10 cellular contexts compared by ENCODE assay signal in genomic region chr6:37209461-37210205, GRCh38. TPM values are rescaled to one million over a fixed set of nuclear protein-coding genes. Genes with fewer than 3 reads are reported as not detected.
DNase-seq lines count a peak whose midpoint lies in the region; ATAC-seq, FAIRE-seq and TF ChIP-seq lines count a peak whose summit lies in the region.
"Had no signal": no experiment of that assay in that cellular context is flagged by ENCODE, and none has a peak within 500 bp of the region (broad histone marks: within the 10 kb centered on the region; RNA-seq: fewer than 3 reads in every experiment).

No MANE protein-coding gene starts in this region.

- no peak overlapping the region for H3K4me3 ChIP-seq in K562
- H3K4me3 ChIP-seq in Karpas-422 (ENCODE audit: low read length) = no peak overlapping the region
- H3K4me3 ChIP-seq: adrenal gland, suprapubic skin had no signal

- peaks cover 45 to 51% (median 51%) of the 10 kb centered on the region in 3 donors for H3K4me1 Mint-ChIP-seq in T-cell
- peaks cover 52% of the 10 kb centered on the region for H3K4me1 Mint-ChIP-seq in activated CD8-positive, alpha-beta memory T cell treated with anti-CD3 and anti-CD28 coated beads, Interleukin-2, amount 10 ng/mL, durations not matched to agents 7 days and 5 days
- peaks cover 11% of the 10 kb centered on the region for H3K4me1 Mint-ChIP-seq in stimulated activated memory B cell treated with anti-CD40 and anti-IgM and Interleukin-4, amounts not matched to agents 10 μg/mL and 1 μg/mL and 100 μg/mL, for 72 hours

- DNase-seq in T-cell (peak; percentile 13 to 74 (median 52)), K562 (ENCODE audit: extremely low read depth in 1 of 4, low spot score in 3 of 4) (peak in 2 of 4 experiments; percentile 11 to 17), SW480 (ENCODE audit: low spot score) (no peak), NCI-H187 (lab: John Stamatoyannopoulos, UW) (no peak), Karpas-422 (no peak)
- DNase-seq in activated CD8-positive, alpha-beta memory T cell treated with anti-CD3 and anti-CD28 coated beads, Interleukin-2, amount 10 ng/mL, durations not matched to agents 7 days and 5 days = peak; percentile 67

- H3K79me2 ChIP-seq in K562 (ENCODE audit: control insufficient read depth, insufficient read depth, low read length) (peaks cover 7% of the 10 kb centered on the region; the same call in 1 of the 3 replicates), Karpas-422 (ENCODE audit: low read length) (no peaks in the 10 kb centered on the region)

- no peak for TF ChIP-seq EP300 in K562 (IDR thresholded peaks at IDR 0.05; ENCODE audit: low read length)

- CTCF ChIA-PET in T-cell (lab: Charles Lee) = interaction anchor here (0.6 to 4.2 kb wide), 41 partner anchors 10 to 450 kb away, joined by 3 to 103 read pairs (median 4); partner anchors contain the start of genes C6orf89 (in 1 of the 2) and PIM1 (in 1 of the 2)
- CTCF ChIA-PET in activated CD8-positive, alpha-beta memory T cell treated with anti-CD3 and anti-CD28 coated beads, Interleukin-2, amount 10 ng/mL, durations not matched to agents 7 days and 5 days (lab: Charles Lee) = interaction anchor here (0.6 to 21.2 kb wide), 41 partner anchors 11 to 587 kb away, joined by 3 to 899 read pairs (median 4); partner anchors contain the start of genes C6orf89, MTCH1, PIM1 and PPIL1
- CTCF ChIA-PET in K562 (lab: Yijun Ruan, JAX; ENCODE audit: low intra/inter-chr PET ratio) = interaction anchor here (0.5 to 9.0 kb wide), 13 partner anchors 36 to 651 kb away, joined by 3 to 204 read pairs (median 6); partner anchors contain the start of gene PIM1

- WGBS in K562 (ENCODE audit: insufficient coverage, low coverage, missing lambda C conversion rate) = 58% methylated on average over 12 of the region's 12 CpGs

- no peaks in the 10 kb centered on the region for H3K9me3 Mint-ChIP-seq in T-cell
- no peaks in the 10 kb centered on the region for H3K9me3 Mint-ChIP-seq in activated CD8-positive, alpha-beta memory T cell treated with anti-CD3 and anti-CD28 coated beads, Interleukin-2, amount 10 ng/mL, durations not matched to agents 7 days and 5 days (ENCODE audit: low read depth)
- no peaks in the 10 kb centered on the region for H3K9me3 Mint-ChIP-seq in stimulated activated memory B cell treated with anti-CD40 and anti-IgM and Interleukin-4, amounts not matched to agents 10 μg/mL and 1 μg/mL and 100 μg/mL, for 72 hours

- no peaks in the 10 kb centered on the region for H3K27me3 Mint-ChIP-seq in T-cell
- no peaks in the 10 kb centered on the region for H3K27me3 Mint-ChIP-seq in activated CD8-positive, alpha-beta memory T cell treated with anti-CD3 and anti-CD28 coated beads, Interleukin-2, amount 10 ng/mL, durations not matched to agents 7 days and 5 days
- H3K27me3 Mint-ChIP-seq in stimulated activated memory B cell treated with anti-CD40 and anti-IgM and Interleukin-4, amounts not matched to agents 10 μg/mL and 1 μg/mL and 100 μg/mL, for 72 hours = no peaks in the 10 kb centered on the region

- ATAC-seq in T-cell (replicated peaks in 1 of 4) = peak; percentile 62 to 83 (median 70)
- peak; percentile 30 for ATAC-seq in activated CD8-positive, alpha-beta memory T cell treated with anti-CD3 and anti-CD28 coated beads, Interleukin-2, amount 10 ng/mL, durations not matched to agents 7 days and 5 days
- peak; percentile 2; the same call in 2 of the 3 replicates for ATAC-seq in K562
- ATAC-seq in stimulated activated memory B cell treated with anti-CD40 and anti-IgM and Interleukin-4, amounts not matched to agents 10 μg/mL and 1 μg/mL and 100 μg/mL, for 72 hours = no peak

- H3K9me2 ChIP-seq in Karpas-422 (replicated peaks; ENCODE audit: insufficient read depth, low read length) = no peaks in the 10 kb centered on the region

- no peak for TF ChIP-seq CTCF in K562 (IDR thresholded peaks at IDR 0.05 in 2 of 3, conservative IDR thresholded peaks at IDR 0.05 in 1 of 3; ENCODE audit: insufficient read depth in 2 of 3, low read depth in 1 of 3, low read length in 3 of 3)

- no peaks in the 10 kb centered on the region for H3K36me3 Mint-ChIP-seq in T-cell
- no peaks in the 10 kb centered on the region for H3K36me3 Mint-ChIP-seq in activated CD8-positive, alpha-beta memory T cell treated with anti-CD3 and anti-CD28 coated beads, Interleukin-2, amount 10 ng/mL, durations not matched to agents 7 days and 5 days
- no peaks in the 10 kb centered on the region for H3K36me3 Mint-ChIP-seq in stimulated activated memory B cell treated with anti-CD40 and anti-IgM and Interleukin-4, amounts not matched to agents 10 μg/mL and 1 μg/mL and 100 μg/mL, for 72 hours

- no TSS peak for BruUV-seq in K562 (replicated peaks; lab: Mats Ljungman, UMichigan)

- H2AFZ ChIP-seq in K562 (ENCODE audit: low read depth, low read length) (peak overlapping the region; percentile 83), Karpas-422 (ENCODE audit: low read length) (no peak overlapping the region)

- POLR2A ChIA-PET in T-cell (lab: Charles Lee) = interaction anchor here (0.5 to 1.4 kb wide), 5 partner anchors 28 to 595 kb away, joined by 3 to 4 read pairs (median 4); no protein-coding TSS in a partner anchor
- POLR2A ChIA-PET in K562 (lab: Yijun Ruan, JAX) = interaction anchor here (0.6 to 7.3 kb wide), 22 partner anchors 12 to 531 kb away, joined by 3 to 67 read pairs (median 3); partner anchors contain the start of gene RNF8

- H3K9me1 ChIP-seq in K562 (ENCODE audit: control insufficient read depth, insufficient read depth, low read length) = no peaks in the 10 kb centered on the region

- peak overlapping the region; percentile 25 to 70 (median 40) for H3K4me3 Mint-ChIP-seq in T-cell
- no peak overlapping the region for H3K4me3 Mint-ChIP-seq in activated CD8-positive, alpha-beta memory T cell treated with anti-CD3 and anti-CD28 coated beads, Interleukin-2, amount 10 ng/mL, durations not matched to agents 7 days and 5 days
- H3K4me3 Mint-ChIP-seq in stimulated activated memory B cell treated with anti-CD40 and anti-IgM and Interleukin-4, amounts not matched to agents 10 μg/mL and 1 μg/mL and 100 μg/mL, for 72 hours = no peak overlapping the region

- H3K27me3 ChIP-seq in K562 (ENCODE audit: control insufficient read depth in 2 of 2, insufficient read depth in 2 of 2, low read length in 2 of 2) (no peaks in the 10 kb centered on the region), Karpas-422 (ENCODE audit: low read length) (no peaks in the 10 kb centered on the region)
- H3K27me3 ChIP-seq: adrenal gland, suprapubic skin had no signal

- no peak for TF ChIP-seq POLR2A in K562 (conservative IDR thresholded peaks at IDR 0.05)

- in situ Hi-C loops in K562 (cut with MboI) = loop anchor here (5.0 to 10.0 kb wide), 5 partner anchors 37 to 442 kb away; partner anchors contain the start of gene PIM1

- intact Hi-C loops in K562 (cut with micrococcal nuclease) = loop anchor here (1.0 to 10.0 kb wide), 6 partner anchors 105 to 442 kb away; partner anchors contain the start of gene C6orf89

- H3K27ac Mint-ChIP-seq in T-cell = peak overlapping the region; percentile 94 to 95
- peak overlapping the region; percentile 91 for H3K27ac Mint-ChIP-seq in activated CD8-positive, alpha-beta memory T cell treated with anti-CD3 and anti-CD28 coated beads, Interleukin-2, amount 10 ng/mL, durations not matched to agents 7 days and 5 days
- H3K27ac Mint-ChIP-seq in stimulated activated memory B cell treated with anti-CD40 and anti-IgM and Interleukin-4, amounts not matched to agents 10 μg/mL and 1 μg/mL and 100 μg/mL, for 72 hours = peak overlapping the region; percentile 7

- H3K36me3 ChIP-seq in K562 (ENCODE audit: control insufficient read depth, insufficient read depth, low read length) (no peaks in the 10 kb centered on the region), Karpas-422 (ENCODE audit: insufficient read depth, low read length) (no peaks in the 10 kb centered on the region)
- H3K36me3 ChIP-seq: adrenal gland, suprapubic skin had no signal

- H4K20me1 ChIP-seq in K562 (replicated peaks; ENCODE audit: control insufficient read depth, insufficient read depth, low read length) (no peaks in the 10 kb centered on the region), Karpas-422 (ENCODE audit: insufficient read depth, low read depth, low read length) (no peaks in the 10 kb centered on the region)

- no peak for FAIRE-seq in K562 (lab: Jason Lieb, UNC)
- FAIRE-seq: RCC 7860 had no signal

- H3K27ac ChIP-seq in K562 (ENCODE audit: extremely low read depth, low read depth, low read length) = peak overlapping the region; percentile 9; the same call in 2 of the 3 replicates
- no peak overlapping the region for H3K27ac ChIP-seq in Karpas-422 (ENCODE audit: low read length)
- H3K27ac ChIP-seq: adrenal gland, suprapubic skin had no signal

- no peak overlapping the region for H3K4me2 ChIP-seq in K562 (ENCODE audit: insufficient read depth, low read length)
- H3K4me2 ChIP-seq in Karpas-422 (ENCODE audit: low read depth, low read length, poor library complexity, severe bottlenecking) = no peak overlapping the region

- H3K9me3 ChIP-seq in K562 (replicated peaks; ENCODE audit: control insufficient read depth, insufficient read depth, low read depth, low read length) = no peaks in the 10 kb centered on the region
- no peaks in the 10 kb centered on the region for H3K9me3 ChIP-seq in Karpas-422 (ENCODE audit: low read length)
- H3K9me3 ChIP-seq: adrenal gland, suprapubic skin had no signal

- TF ChIP-seq RAD21 in K562 (CRISPR knock-in tag; conservative IDR thresholded peaks at IDR 0.05 in 1 of 2, IDR thresholded peaks at IDR 0.05 in 1 of 2) = no peak

- peak overlapping the region; percentile 33 to 77 for H3K9ac ChIP-seq in K562 (ENCODE audit: insufficient read depth in 1 of 2, low read depth in 2 of 2, low read length in 2 of 2)
- H3K9ac ChIP-seq in Karpas-422 (ENCODE audit: low read length) = no peak overlapping the region

- H3K4me1 ChIP-seq in K562 (replicated peaks in 1 of 2; ENCODE audit: control insufficient read depth in 2 of 2, insufficient read depth in 2 of 2, low read length in 2 of 2) = peaks cover 45 to 56% of the 10 kb centered on the region in 2 experiments
- no peaks in the 10 kb centered on the region for H3K4me1 ChIP-seq in Karpas-422 (ENCODE audit: low read length)
- H3K4me1 ChIP-seq: suprapubic skin had no signal

RNA-seq across cellular contexts. Expression of gene PIM1, which starts 39.7 kb away (rescaled TPM):
- total RNA-seq in T-cell (100 to 1,000 TPM; 225 to 334 (median 313) TPM), K562 (2014; rRNA removed) (169 and 190 TPM in 2 replicates), K562 (2014; rRNA removed; fragmentation: Illumina TruSeq; extraction: Trizol) (175 and 193 TPM in 2 replicates), K562 (2015; rRNA removed; fragmentation: Illumina TruSeq; extraction: Trizol) (211 and 212 TPM in 2 replicates), K562 (2021) (358 and 364 TPM in 2 replicates)
- 100 to 1,000 TPM; 361 to 464 TPM for total RNA-seq in activated CD8-positive, alpha-beta memory T cell treated with anti-CD3 and anti-CD28 coated beads, Interleukin-2, amount 10 ng/mL, durations not matched to agents 7 days and 5 days
- 217 and 312 TPM in 2 replicates for total RNA-seq in K562 (2011; cell fraction: chromatin; rRNA removed; ENCODE audit: low replicate concordance)
- total RNA-seq in K562 (2011; cell fraction: nucleolus; rRNA removed) = 221 and 239 TPM in 2 replicates
- 299 and 384 TPM in 2 replicates for total RNA-seq in K562 (2011; cell fraction: nucleoplasm; rRNA removed)
- polyA plus RNA-seq in K562 (2011; rRNA removed) (296 and 429 TPM in 2 replicates), K562 (2014; fragmentation: Illumina TruSeq; extraction: Trizol) (574 and 789 TPM in 2 replicates), K562 (2014; fragmentation: Nextera tagmentation; extraction: Ambion mirVana) (10 to 100 TPM; 19.0 to 62.4 TPM), K562 (2014; rRNA removed) (235 and 249 TPM in 2 replicates)
- polyA plus RNA-seq in K562 (2011; cell fraction: cytosol; rRNA removed) = 314 and 336 TPM in 2 replicates
- 653 and 742 TPM in 2 replicates for polyA plus RNA-seq in K562 (2011; cell fraction: nucleus; rRNA removed)
- polyA plus RNA-seq in K562 (2012) = 412 and 745 TPM in 2 replicates
- 158 and 187 TPM in 2 replicates for polyA minus RNA-seq in K562 (2011; rRNA and poly(A)+ RNA removed)
- polyA minus RNA-seq in K562 (2011; cell fraction: cytosol; rRNA and poly(A)+ RNA removed) = 162 and 207 TPM in 2 replicates
- polyA minus RNA-seq in K562 (2011; cell fraction: nucleus; rRNA and poly(A)+ RNA removed) = 177 and 202 TPM in 2 replicates
- 1.9 and 4.0 TPM in 2 replicates for total RNA-seq in Karpas-422 (2014; rRNA removed; shearing (Covaris generic); ENCODE audit: low replicate concordance)

RNA-seq across cellular contexts. Expression of gene TBC1D22B, which starts 47.9 kb away (rescaled TPM):
- total RNA-seq in T-cell (10 to 100 TPM in 3 of 5 donors, 1 to 10 TPM in 2; 9.5 to 12.6 (median 10.7) TPM), K562 (2014; rRNA removed) (10.9 and 13.0 TPM in 2 replicates), K562 (2014; rRNA removed; fragmentation: Illumina TruSeq; extraction: Trizol) (13.5 and 13.9 TPM in 2 replicates), K562 (2015; rRNA removed; fragmentation: Illumina TruSeq; extraction: Trizol) (12.3 and 13.1 TPM in 2 replicates), K562 (2021) (16.1 and 17.2 TPM in 2 replicates)
- total RNA-seq in activated CD8-positive, alpha-beta memory T cell treated with anti-CD3 and anti-CD28 coated beads, Interleukin-2, amount 10 ng/mL, durations not matched to agents 7 days and 5 days = 10 to 100 TPM; 17.3 to 17.9 TPM
- total RNA-seq in K562 (2011; cell fraction: chromatin; rRNA removed; ENCODE audit: low replicate concordance) = 32.9 and 35.9 TPM in 2 replicates
- 16.1 and 18.0 TPM in 2 replicates for total RNA-seq in K562 (2011; cell fraction: nucleolus; rRNA removed)
- 22.4 and 25.4 TPM in 2 replicates for total RNA-seq in K562 (2011; cell fraction: nucleoplasm; rRNA removed)
- polyA plus RNA-seq in K562 (2011; rRNA removed) (14.0 and 15.3 TPM in 2 replicates), K562 (2014; fragmentation: Illumina TruSeq; extraction: Trizol) (21.7 and 24.2 TPM in 2 replicates), K562 (2014; fragmentation: Nextera tagmentation; extraction: Ambion mirVana) (1 to 10 TPM; 4.8 to 6.4 TPM), K562 (2014; rRNA removed) (14.0 and 14.5 TPM in 2 replicates)
- polyA plus RNA-seq in K562 (2011; cell fraction: cytosol; rRNA removed) = 11.5 and 14.7 TPM in 2 replicates
- 22.4 and 24.0 TPM in 2 replicates for polyA plus RNA-seq in K562 (2011; cell fraction: nucleus; rRNA removed)
- polyA plus RNA-seq in K562 (2012) = 12.9 and 19.1 TPM in 2 replicates
- 10.0 and 11.0 TPM in 2 replicates for polyA minus RNA-seq in K562 (2011; rRNA and poly(A)+ RNA removed)
- polyA minus RNA-seq in K562 (2011; cell fraction: cytosol; rRNA and poly(A)+ RNA removed) = 6.8 and 8.6 TPM in 2 replicates
- 11.8 and 14.1 TPM in 2 replicates for polyA minus RNA-seq in K562 (2011; cell fraction: nucleus; rRNA and poly(A)+ RNA removed)
- 9.2 and 9.6 TPM in 2 replicates for total RNA-seq in Karpas-422 (2014; rRNA removed; shearing (Covaris generic); ENCODE audit: low replicate concordance)

RNA-seq across cellular contexts. Expression of gene TMEM217, which starts 48.3 kb away (rescaled TPM):
- 1 to 10 TPM in 1 of 5 donors, under 1 TPM in 4; 0.22 to 1.3 (median 0.49) TPM for total RNA-seq in T-cell
- 1 to 10 TPM; 2.7 to 5.7 TPM for total RNA-seq in activated CD8-positive, alpha-beta memory T cell treated with anti-CD3 and anti-CD28 coated beads, Interleukin-2, amount 10 ng/mL, durations not matched to agents 7 days and 5 days
- 9.2 and 9.3 TPM in 2 replicates for total RNA-seq in K562 (2011; cell fraction: chromatin; rRNA removed; ENCODE audit: low replicate concordance)
- total RNA-seq in K562 (2011; cell fraction: nucleolus; rRNA removed) = 6.8 and 8.0 TPM in 2 replicates
- 6.2 and 9.8 TPM in 2 replicates for total RNA-seq in K562 (2011; cell fraction: nucleoplasm; rRNA removed)
- 1.3 and 1.5 TPM in 2 replicates for total RNA-seq in K562 (2014; rRNA removed)
- 1.6 and 2.4 TPM in 2 replicates for total RNA-seq in K562 (2014; rRNA removed; fragmentation: Illumina TruSeq; extraction: Trizol)
- 3.3 and 4.0 TPM in 2 replicates for total RNA-seq in K562 (2015; rRNA removed; fragmentation: Illumina TruSeq; extraction: Trizol)
- 1.9 and 2.0 TPM in 2 replicates for total RNA-seq in K562 (2021)
- polyA plus RNA-seq in K562 (2011; rRNA removed) = 5.0 and 8.0 TPM in 2 replicates
- 3.3 and 5.8 TPM in 2 replicates for polyA plus RNA-seq in K562 (2011; cell fraction: cytosol; rRNA removed)
- polyA plus RNA-seq in K562 (2011; cell fraction: nucleus; rRNA removed) = 3.6 and 5.0 TPM in 2 replicates
- polyA plus RNA-seq in K562 (2012) = 3.2 and 3.5 TPM in 2 replicates
- polyA plus RNA-seq in K562 (2014; fragmentation: Illumina TruSeq; extraction: Trizol) = 1.9 and 2.3 TPM in 2 replicates
- polyA plus RNA-seq in K562 (2014; fragmentation: Nextera tagmentation; extraction: Ambion mirVana) = 1 to 10 TPM; 1.8 to 1.9 TPM
- 2.8 and 3.5 TPM in 2 replicates for polyA plus RNA-seq in K562 (2014; rRNA removed)
- 3.4 and 4.8 TPM in 2 replicates for polyA minus RNA-seq in K562 (2011; rRNA and poly(A)+ RNA removed)
- 1.5 and 3.3 TPM in 2 replicates for polyA minus RNA-seq in K562 (2011; cell fraction: cytosol; rRNA and poly(A)+ RNA removed)
- polyA minus RNA-seq in K562 (2011; cell fraction: nucleus; rRNA and poly(A)+ RNA removed) = 2.0 and 2.4 TPM in 2 replicates
- total RNA-seq in Karpas-422 (2014; rRNA removed; shearing (Covaris generic); ENCODE audit: low replicate concordance) = 0.22 TPM in 1 of 2 replicates, not detected in the other

Comparison
In these comparisons a context has a peak if more than half of its experiments do, and no peak if none do; other contexts are left out.
1. DNase-seq: peak in T-cell (34 of 34) and activated CD8-positive, alpha-beta memory T cell treated with anti-CD3 and anti-CD28 coated beads, Interleukin-2, amount 10 ng/mL, durations not matched to agents 7 days and 5 days (single experiment); none in SW480 (single experiment), NCI-H187 (0 of 2) and Karpas-422 (single experiment).
2. H3K27ac Mint-ChIP-seq: peak in every context shown above with its lines; median percentile 94 in T-cell; 91 in activated CD8-positive, alpha-beta memory T cell treated with anti-CD3 and anti-CD28 coated beads, Interleukin-2, amount 10 ng/mL, durations not matched to agents 7 days and 5 days; 7 in stimulated activated memory B cell treated with anti-CD40 and anti-IgM and Interleukin-4, amounts not matched to agents 10 μg/mL and 1 μg/mL and 100 μg/mL, for 72 hours.
3. H3K4me3 Mint-ChIP-seq: peak in T-cell (3 of 3); none in activated CD8-positive, alpha-beta memory T cell treated with anti-CD3 and anti-CD28 coated beads, Interleukin-2, amount 10 ng/mL, durations not matched to agents 7 days and 5 days (single experiment) and stimulated activated memory B cell treated with anti-CD40 and anti-IgM and Interleukin-4, amounts not matched to agents 10 μg/mL and 1 μg/mL and 100 μg/mL, for 72 hours (single experiment).
4. RNA of gene PIM1, which starts 39.7 kb away (total RNA-seq): 361 to 464 TPM in activated CD8-positive, alpha-beta memory T cell treated with anti-CD3 and anti-CD28 coated beads, Interleukin-2, amount 10 ng/mL, durations not matched to agents 7 days and 5 days, 225 to 334 TPM in T-cell and 169 to 384 TPM in K562; 1.9 to 4.0 TPM in Karpas-422; every median in the first group is over 10 times any median in the second.